16 cellular contexts compared by ENCODE assay signal in the genomic region with DNA sequence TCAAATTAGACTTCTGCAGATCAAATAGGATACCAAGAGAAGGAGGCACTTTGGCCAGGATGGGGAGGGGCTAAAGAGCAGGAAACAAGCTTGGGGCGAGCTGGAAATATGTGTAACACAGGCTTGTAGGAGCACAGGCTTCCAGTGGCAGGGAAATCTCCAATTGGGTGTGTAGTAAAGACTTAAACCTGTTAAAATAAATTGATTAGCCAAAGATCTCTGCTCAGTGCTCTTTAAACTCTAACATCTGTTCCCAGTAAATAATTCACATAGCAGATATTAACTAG.
DNase-seq lines count a peak whose midpoint lies in the region; ATAC-seq and TF ChIP-seq lines count a peak whose summit lies in the region.
"Had no signal": no experiment of that assay in that cellular context is flagged by ENCODE, and none has a peak within 500 bp of the region (broad histone marks: within the 10 kb centered on the region; RNA-seq: fewer than 3 reads in every experiment).

No MANE protein-coding gene starts in this region.

- H3K36me3 ChIP-seq in SK-N-SH (replicated peaks in 1 of 2; ENCODE audit: control insufficient read depth in 1 of 2, insufficient read depth in 2 of 2, low read length in 1 of 2) (no peaks in the 10 kb centered on the region), Loucy (ENCODE audit: insufficient read depth, low read length) (no peaks in the 10 kb centered on the region), hepatocyte (replicated peaks; ENCODE audit: insufficient read depth, low read depth) (no peaks in the 10 kb centered on the region), tibial nerve (no peaks in the 10 kb centered on the region), ovary (no peaks in the 10 kb centered on the region)

- TF ChIP-seq CTCF in SK-N-SH (IDR thresholded peaks at IDR 0.05) (no peak), Loucy (conservative IDR thresholded peaks at IDR 0.05; ENCODE audit: low read length) (no peak), hepatocyte (IDR thresholded peaks at IDR 0.05; ENCODE audit: poor library complexity) (no peak), nephron progenitor cell (IDR thresholded peaks at IDR 0.05) (no peak), tibial nerve (IDR thresholded peaks at IDR 0.05) (no peak), ovary (IDR thresholded peaks at IDR 0.05) (no peak)

- H3K9ac ChIP-seq in SK-N-SH (no peak overlapping the region), Loucy (ENCODE audit: low read depth, low read length, poor library complexity, severe bottlenecking) (peak overlapping the region; percentile 60)

- no peak overlapping the region for H3K27ac ChIP-seq in SK-N-SH (ENCODE audit: low read depth in 2 of 2, low read length in 1 of 2)
- no peak overlapping the region for H3K27ac ChIP-seq in hepatocyte
- no peak overlapping the region for H3K27ac ChIP-seq in tibial nerve
- no peak overlapping the region for H3K27ac ChIP-seq in ovary

- no peaks in the 10 kb centered on the region for H3K36me3 Mint-ChIP-seq in nephron progenitor cell (ENCODE audit: low read depth)
- H3K36me3 Mint-ChIP-seq: CD14-positive monocyte had no signal

- TF ChIP-seq EP300 in SK-N-SH (IDR thresholded peaks at IDR 0.05; ENCODE audit: borderline replicate concordance in 1 of 2, low read depth in 1 of 2, low read length in 1 of 2) (no peak), tibial nerve (IDR thresholded peaks at IDR 0.05) (no peak), ovary (IDR thresholded peaks at IDR 0.05) (no peak)

- peaks cover 45% of the 10 kb centered on the region for H3K4me1 Mint-ChIP-seq in nephron progenitor cell
- H3K4me1 Mint-ChIP-seq: CD14-positive monocyte had no signal

- H4K20me1 ChIP-seq in SK-N-SH (ENCODE audit: insufficient read depth) (no peaks in the 10 kb centered on the region), Loucy (ENCODE audit: insufficient read depth, low read length, poor library complexity, severe bottlenecking) (no peaks in the 10 kb centered on the region), hepatocyte (ENCODE audit: insufficient read depth, poor library complexity, severe bottlenecking) (no peaks in the 10 kb centered on the region)

- no peak for TF ChIP-seq RAD21 in SK-N-SH (IDR thresholded peaks at IDR 0.05; ENCODE audit: low read length)

- H3K27me3 Mint-ChIP-seq in nephron progenitor cell (ENCODE audit: low read depth, poor library complexity), result no peaks in the 10 kb centered on the region

- H3K27me3 ChIP-seq in SK-N-SH (ENCODE audit: insufficient read depth) (peaks cover 4% of the 10 kb centered on the region; the same call in 1 of the 2 replicates), Loucy (ENCODE audit: insufficient read depth, low read length, poor library complexity, severe bottlenecking) (no peaks in the 10 kb centered on the region), hepatocyte (no peaks in the 10 kb centered on the region), tibial nerve (peaks cover 0 to 8% of the 10 kb centered on the region in 2 donors), ovary (no peaks in the 10 kb centered on the region)

- H3K4me3 ChIP-seq in SK-N-SH (ENCODE audit: low read depth in 2 of 2, low read length in 1 of 2) (no peak overlapping the region), Loucy (ENCODE audit: low read length, poor library complexity, severe bottlenecking) (peak overlapping the region; percentile 17), hepatocyte (no peak overlapping the region), tibial nerve (no peak overlapping the region), ovary (no peak overlapping the region)
- H3K4me3 ChIP-seq: GM23338 had no signal

- CTCF ChIA-PET in SK-N-SH (lab: Yijun Ruan, JAX), result interaction anchor here (1.2 to 1.6 kb wide), 2 partner anchors 8 to 126 kb away, joined by 3 to 4 read pairs; no protein-coding TSS in a partner anchor

- no peaks in the 10 kb centered on the region for H3K9me2 ChIP-seq in SK-N-SH
- no peaks in the 10 kb centered on the region for H3K9me2 ChIP-seq in Loucy (replicated peaks; ENCODE audit: low read depth, low read length)
- H3K9me2 ChIP-seq in hepatocyte (replicated peaks; ENCODE audit: insufficient read depth), result no peaks in the 10 kb centered on the region

- no peaks in the 10 kb centered on the region for H3F3A ChIP-seq in SK-N-SH (replicated peaks; ENCODE audit: insufficient read depth)
- H3F3A ChIP-seq in Loucy (ENCODE audit: low read depth), result no peaks in the 10 kb centered on the region

- intact Hi-C loops in ovary (cut with DNase I), result no loop called here

- ATAC-seq in SK-N-SH treated with all-trans-retinoic acid at 6 μM for 48 hours, result peak; percentile 21
- ATAC-seq: GM23338, Right ventricle myocardium inferior had no signal

- no peaks in the 10 kb centered on the region for H3K9me3 Mint-ChIP-seq in nephron progenitor cell
- H3K9me3 Mint-ChIP-seq: GM23338 had no signal

- H3K4me2 ChIP-seq in SK-N-SH (no peak overlapping the region), Loucy (ENCODE audit: low read depth, low read length, poor library complexity, severe bottlenecking) (peak overlapping the region; percentile 70), hepatocyte (no peak overlapping the region)
- H3K4me2 ChIP-seq: GM23338 had no signal

- TF ChIP-seq POLR2A in tibial nerve (IDR thresholded peaks at IDR 0.05) (no peak), ovary (IDR thresholded peaks at IDR 0.05) (no peak)

- H2AFZ ChIP-seq in SK-N-SH (ENCODE audit: low read depth) (no peak overlapping the region), Loucy (ENCODE audit: low read length) (no peak overlapping the region), hepatocyte (no peak overlapping the region)
- H2AFZ ChIP-seq: GM23338 had no signal

- no peak overlapping the region for H3K4me3 Mint-ChIP-seq in nephron progenitor cell
- H3K4me3 Mint-ChIP-seq: CD14-positive monocyte, GM23338 had no signal

- peak overlapping the region; percentile 47 for H3K27ac Mint-ChIP-seq in nephron progenitor cell
- H3K27ac Mint-ChIP-seq: GM23338 had no signal

- H3K4me1 ChIP-seq in SK-N-SH (ENCODE audit: control insufficient read depth in 1 of 2, insufficient read depth in 2 of 2, low read depth in 1 of 2, low read length in 1 of 2) (peaks cover 0 to 5% of the 10 kb centered on the region in 2 experiments; a peak in 1 of 4 replicates), Loucy (ENCODE audit: insufficient read depth, low read length, poor library complexity, severe bottlenecking) (peaks cover 72% of the 10 kb centered on the region), hepatocyte (ENCODE audit: insufficient read depth) (peaks cover 16% of the 10 kb centered on the region), tibial nerve (no peaks in the 10 kb centered on the region), ovary (ENCODE audit: insufficient read depth) (no peaks in the 10 kb centered on the region)

- DNase-seq in SK-N-SH, result no peak
- peak; percentile 37 for DNase-seq in hepatocyte (ENCODE audit: low spot score)
- DNase-seq in nephron progenitor cell, result no peak
- DNase-seq in tibial nerve (ENCODE audit: low spot score in 2 of 2), result no peak
- no peak for DNase-seq in ovary
- DNase-seq in NAMALWA (ENCODE audit: low spot score), result no peak
- DNase-seq: Calu3, DND-41, GF-D8, NCI-H146, NCI-H2081 treated with DMSO at 0.1 percent for 48 hours had no signal

- H3K9me3 ChIP-seq in SK-N-SH, result no peaks in the 10 kb centered on the region
- H3K9me3 ChIP-seq in Loucy (ENCODE audit: insufficient read depth, low read depth, low read length), result no peaks in the 10 kb centered on the region
- H3K9me3 ChIP-seq in hepatocyte (ENCODE audit: low read depth), result no peaks in the 10 kb centered on the region
- no peaks in the 10 kb centered on the region for H3K9me3 ChIP-seq in tibial nerve
- no peaks in the 10 kb centered on the region for H3K9me3 ChIP-seq in ovary

- H3K79me2 ChIP-seq in SK-N-SH (ENCODE audit: insufficient read depth) (no peaks in the 10 kb centered on the region), Loucy (ENCODE audit: insufficient read depth, low read length) (peaks cover 4% of the 10 kb centered on the region), hepatocyte (no peaks in the 10 kb centered on the region)

- 81% methylated on average over 1 of the region's 1 CpG for WGBS in SK-N-SH (ENCODE audit: low lambda C conversion rate)
- 33% methylated on average over 1 of the region's 1 CpG for WGBS in hepatocyte (ENCODE audit: low lambda C conversion rate, missing lambda C conversion rate)
- 44 to 52% methylated on average over 1 of the region's 1 CpG for WGBS in tibial nerve, 2 donors
- 18 to 48% (median 43%) methylated on average over 1 of the region's 1 CpG for WGBS in ovary, 3 donors

- POLR2A ChIA-PET in SK-N-SH (lab: Yijun Ruan, JAX), result no interaction called here

TF ChIP-seq in SK-N-SH treated with all-trans-retinoic acid at 6 μM for 48 hours, 23 proteins besides CTCF, POLR2A, EP300 and RAD21 (continues in another document):
- TF ChIP-seq OSR1 (CRISPR knock-in tag; IDR thresholded peaks at IDR 0.05), result no peak
- no peak for TF ChIP-seq TOX (CRISPR knock-in tag; IDR thresholded peaks at IDR 0.05; ENCODE audit: borderline replicate concordance)
- TF ChIP-seq ARNTL (CRISPR knock-in tag; IDR thresholded peaks at IDR 0.05; ENCODE audit: borderline replicate concordance, low read depth), result no peak
- no peak for TF ChIP-seq PPARA (CRISPR knock-in tag; IDR thresholded peaks at IDR 0.05; ENCODE audit: borderline replicate concordance)

TF ChIP-seq in SK-N-SH, 30 proteins besides CTCF, POLR2A, EP300 and RAD21 (continues in another document):
- TF ChIP-seq TEAD4 (IDR thresholded peaks at IDR 0.05; ENCODE audit: borderline replicate concordance, insufficient read depth) (no peak), SMC3 (IDR thresholded peaks at IDR 0.05; ENCODE audit: low read depth, low read length) (no peak), NFIC (IDR thresholded peaks at IDR 0.05; ENCODE audit: borderline replicate concordance) (no peak), RXRA (IDR thresholded peaks at IDR 0.05; ENCODE audit: borderline replicate concordance, low read depth) (no peak), MXI1 (IDR thresholded peaks at IDR 0.05; ENCODE audit: low read depth, low read length) (no peak), JUND (IDR thresholded peaks at IDR 0.05) (no peak), EZH2phosphoT487 (IDR thresholded peaks at IDR 0.05; ENCODE audit: borderline replicate concordance, low read depth) (no peak), FOSL2 (IDR thresholded peaks at IDR 0.05; ENCODE audit: borderline replicate concordance, low read depth) (no peak), CHD2 (IDR thresholded peaks at IDR 0.05; ENCODE audit: low read length, partially characterized antibody) (no peak)
- TF ChIP-seq, protein P1, sequence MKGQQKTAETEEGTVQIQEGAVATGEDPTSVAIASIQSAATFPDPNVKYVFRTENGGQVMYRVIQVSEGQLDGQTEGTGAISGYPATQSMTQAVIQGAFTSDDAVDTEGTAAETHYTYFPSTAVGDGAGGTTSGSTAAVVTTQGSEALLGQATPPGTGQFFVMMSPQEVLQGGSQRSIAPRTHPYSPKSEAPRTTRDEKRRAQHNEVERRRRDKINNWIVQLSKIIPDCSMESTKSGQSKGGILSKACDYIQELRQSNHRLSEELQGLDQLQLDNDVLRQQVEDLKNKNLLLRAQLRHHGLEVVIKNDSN (IDR thresholded peaks at IDR 0.05; ENCODE audit: borderline replicate concordance, low read depth), result no peak
- TF ChIP-seq, protein P2, sequence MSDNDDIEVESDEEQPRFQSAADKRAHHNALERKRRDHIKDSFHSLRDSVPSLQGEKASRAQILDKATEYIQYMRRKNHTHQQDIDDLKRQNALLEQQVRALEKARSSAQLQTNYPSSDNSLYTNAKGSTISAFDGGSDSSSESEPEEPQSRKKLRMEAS (IDR thresholded peaks at IDR 0.05; ENCODE audit: low read depth), result no peak
